ENCODE assay signal across 22 cellular contexts in the genomic region with DNA sequence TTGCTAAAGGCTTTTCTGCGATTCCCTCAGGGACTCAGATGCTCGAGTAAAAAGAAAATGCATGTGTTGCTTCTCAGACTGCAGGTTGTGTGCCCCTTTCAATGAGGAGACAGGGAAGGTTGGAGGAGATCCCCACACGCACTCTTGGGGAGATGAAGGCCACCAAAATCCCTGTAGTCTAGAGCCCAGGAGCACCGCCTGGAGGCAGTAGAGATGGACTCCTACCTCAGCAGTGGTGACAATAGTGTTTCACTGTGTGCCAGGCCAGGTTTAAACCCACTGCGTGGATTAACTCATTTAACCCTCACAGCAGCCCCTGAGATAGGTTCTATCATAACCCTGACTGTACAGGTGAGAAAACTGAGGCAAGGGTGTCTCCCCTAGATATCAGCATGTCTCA. TPM values are rescaled to one million over a fixed set of nuclear protein-coding genes. Genes with fewer than 3 reads are reported as not detected.
DNase-seq lines count a peak whose midpoint lies in the region; ATAC-seq, FAIRE-seq and TF ChIP-seq lines count a peak whose summit lies in the region.
"Had no signal": no experiment of that assay in that cellular context is flagged by ENCODE, and none has a peak within 500 bp of the region (broad histone marks: within the 10 kb centered on the region; RNA-seq: fewer than 3 reads in every experiment).

No MANE protein-coding gene starts in this region.

- FAIRE-seq in K562 (lab: Jason Lieb, UNC), result no peak
- FAIRE-seq: A204.1, G401.6, GM12892, H54 had no signal

- H3K79me2 ChIP-seq in GM23338 (replicated peaks; ENCODE audit: insufficient read depth) (no peaks in the 10 kb centered on the region), K562 (ENCODE audit: control insufficient read depth, insufficient read depth, low read length) (no peaks in the 10 kb centered on the region)

- TF ChIP-seq CTCF in GM23338 (conservative IDR thresholded peaks at IDR 0.05; ENCODE audit: low read depth in 2 of 2) (peak; percentile 37 to 69; a peak in 3 of 4 replicates), K562 (IDR thresholded peaks at IDR 0.05 in 2 of 3, conservative IDR thresholded peaks at IDR 0.05 in 1 of 3; ENCODE audit: insufficient read depth in 2 of 3, low read depth in 1 of 3, low read length in 3 of 3) (peak in 2 of 3 experiments; percentile 9 to 25; a peak in 2 of 6 replicates), heart left ventricle (IDR thresholded peaks at IDR 0.05) (no peak)

- no peak overlapping the region for H3K4me3 ChIP-seq in GM23338
- H3K4me3 ChIP-seq in K562, result no peak overlapping the region
- no peak overlapping the region for H3K4me3 ChIP-seq in heart left ventricle
- H3K4me3 ChIP-seq: BLaER1, GM23248, HAP-1 had no signal

- 0 out of 2 replicates have a peak, but pooled peaks cover under 1% of the 10 kb centered on the region for H3K9me2 ChIP-seq in GM23338 (ENCODE audit: insufficient read depth)

- peak; percentile 82 for ATAC-seq in GM23338
- ATAC-seq in K562, result no peak
- no peak for ATAC-seq in HG03196 (IDR thresholded peaks at IDR 0.05; ENCODE audit: unreplicated experiment)
- no peak for ATAC-seq in HG03460 (IDR thresholded peaks at IDR 0.05; ENCODE audit: unreplicated experiment)
- ATAC-seq in heart left ventricle, result no peak
- ATAC-seq: CD8-positive, alpha-beta T cell had no signal

- H3K9me3 Mint-ChIP-seq in GM23338, result no peaks in the 10 kb centered on the region
- H3K9me3 Mint-ChIP-seq: CD4-positive, CD25-positive, alpha-beta regulatory T cell; CD8-positive, alpha-beta T cell had no signal

- H3K27ac ChIP-seq in GM23338 (ENCODE audit: low read depth), result no peak overlapping the region
- no peak overlapping the region for H3K27ac ChIP-seq in K562 (ENCODE audit: extremely low read depth, low read depth, low read length)
- no peak overlapping the region for H3K27ac ChIP-seq in heart left ventricle
- H3K27ac ChIP-seq: 22Rv1, BLaER1, C4-2B, GM23248 had no signal

- intact Hi-C loops in K562 (cut with micrococcal nuclease), result loop anchor here (10.0 kb wide), 1 partner anchor 46 kb away; no protein-coding TSS in a partner anchor
- intact Hi-C loops in heart left ventricle (cut with DNase I), result no loop called here

- H3K4me1 ChIP-seq in GM23338 (ENCODE audit: insufficient read depth) (0 out of 2 replicates have a peak, but pooled peaks cover 9% of the 10 kb centered on the region), K562 (replicated peaks in 1 of 2; ENCODE audit: control insufficient read depth in 2 of 2, insufficient read depth in 2 of 2, low read length in 2 of 2) (peaks cover 3 to 11% of the 10 kb centered on the region in 2 experiments; a peak in 3 of 5 replicates), heart left ventricle (no peaks in the 10 kb centered on the region)
- H3K4me1 ChIP-seq: BLaER1, Caco-2, HAP-1 had no signal

- TF ChIP-seq EP300 in K562 (IDR thresholded peaks at IDR 0.05; ENCODE audit: low read length), result no peak

- TF ChIP-seq POLR2A in K562 (conservative IDR thresholded peaks at IDR 0.05), result no peak
- no peak for TF ChIP-seq POLR2A in heart left ventricle (IDR thresholded peaks at IDR 0.05)

- H3K27me3 Mint-ChIP-seq in GM23338 (ENCODE audit: insufficient read depth, low read depth, poor library complexity), result peaks cover 16% of the 10 kb centered on the region

- no peaks in the 10 kb centered on the region; the same call in 2 of the 3 replicates for H3K36me3 Mint-ChIP-seq in GM23338 (ENCODE audit: low read depth)
- H3K36me3 Mint-ChIP-seq: CD4-positive, CD25-positive, alpha-beta regulatory T cell; CD8-positive, alpha-beta T cell had no signal

- H3K4me3 Mint-ChIP-seq in GM23338, result no peak overlapping the region
- H3K4me3 Mint-ChIP-seq: B cell; CD4-positive, CD25-positive, alpha-beta regulatory T cell; CD8-positive, alpha-beta T cell had no signal

- H2AFZ ChIP-seq in GM23338 (no peak overlapping the region), K562 (ENCODE audit: low read depth, low read length) (no peak overlapping the region)
- H2AFZ ChIP-seq: GM23248 had no signal

- H3F3A ChIP-seq in GM23338 (replicated peaks; ENCODE audit: low read depth), result no peaks in the 10 kb centered on the region

- H4K20me1 ChIP-seq in GM23338 (replicated peaks; ENCODE audit: insufficient read depth), result no peaks in the 10 kb centered on the region
- H4K20me1 ChIP-seq in K562 (replicated peaks; ENCODE audit: control insufficient read depth, insufficient read depth, low read length), result no peaks in the 10 kb centered on the region; the same call in 1 of the 2 replicates
- H4K20me1 ChIP-seq: BLaER1 had no signal

- peak; percentile 60 for DNase-seq in GM23338 (ENCODE audit: low spot score)
- no peak for DNase-seq in K562 (ENCODE audit: extremely low read depth in 1 of 4, low spot score in 3 of 4)
- peak; percentile 52 for DNase-seq in iPS-NIHi7 (ENCODE audit: extremely low spot score)
- no peak for DNase-seq in heart left ventricle
- DNase-seq: Caco-2; CD4-positive, CD25-positive, alpha-beta regulatory T cell; CD8-positive, alpha-beta T cell; DMS153; DND-41; GM23248 had no signal

- no peak for TF ChIP-seq RAD21 in K562 (CRISPR knock-in tag; conservative IDR thresholded peaks at IDR 0.05 in 1 of 2, IDR thresholded peaks at IDR 0.05 in 1 of 2)

- H3K27me3 ChIP-seq in GM23338 (ENCODE audit: insufficient read depth) (no peaks in the 10 kb centered on the region), K562 (ENCODE audit: control insufficient read depth in 2 of 2, insufficient read depth in 2 of 2, low read length in 2 of 2) (peaks cover 9 to 49% of the 10 kb centered on the region in 2 experiments; a peak in 4 of 5 replicates), heart left ventricle (peaks cover 0 to 35% (median 3%) of the 10 kb centered on the region in 9 donors)
- H3K27me3 ChIP-seq: BLaER1 had no signal

- 3% methylated on average over 5 of the region's 5 CpGs for WGBS in K562 (ENCODE audit: insufficient coverage, low coverage, missing lambda C conversion rate)
- 81 to 89% (median 87%) methylated on average over 5 of the region's 5 CpGs for WGBS in heart left ventricle, 4 donors

- no peaks in the 10 kb centered on the region for H3K9me3 ChIP-seq in K562 (replicated peaks; ENCODE audit: control insufficient read depth, insufficient read depth, low read depth, low read length)
- H3K9me3 ChIP-seq in heart left ventricle, result no peaks in the 10 kb centered on the region
- H3K9me3 ChIP-seq: BLaER1, Caco-2, HAP-1 had no signal

- H3K36me3 ChIP-seq in GM23338 (ENCODE audit: insufficient read depth) (no peaks in the 10 kb centered on the region), K562 (ENCODE audit: control insufficient read depth, insufficient read depth, low read length) (no peaks in the 10 kb centered on the region), heart left ventricle (no peaks in the 10 kb centered on the region)
- H3K36me3 ChIP-seq: BLaER1, HAP-1 had no signal

- H3K9me1 ChIP-seq in K562 (ENCODE audit: control insufficient read depth, insufficient read depth, low read length), result no peaks in the 10 kb centered on the region

- no peak overlapping the region for H3K9ac ChIP-seq in K562 (ENCODE audit: insufficient read depth in 1 of 2, low read depth in 2 of 2, low read length in 2 of 2)
- H3K9ac ChIP-seq: BLaER1, GM23248 had no signal

- H3K4me1 Mint-ChIP-seq in GM23338, result peaks cover 29% of the 10 kb centered on the region
- H3K4me1 Mint-ChIP-seq: CD4-positive, CD25-positive, alpha-beta regulatory T cell had no signal

- H3K27ac Mint-ChIP-seq in GM23338, result no peak overlapping the region
- H3K27ac Mint-ChIP-seq: B cell; CD8-positive, alpha-beta T cell had no signal

- BruUV-seq in K562 (replicated peaks; lab: Mats Ljungman, UMichigan), result no TSS peak

- H3K4me2 ChIP-seq in GM23338 (no peak overlapping the region), K562 (ENCODE audit: insufficient read depth, low read length) (no peak overlapping the region)
- H3K4me2 ChIP-seq: BLaER1 had no signal

- POLR2A ChIA-PET in K562 (lab: Yijun Ruan, JAX), result interaction anchor here (0.6 kb wide), 1 partner anchor 20 kb away, joined by 3 read pairs; no protein-coding TSS in a partner anchor

- in situ Hi-C loops in K562 (cut with MboI), result no loop called here

- CTCF ChIA-PET in K562 (lab: Yijun Ruan, JAX; ENCODE audit: low intra/inter-chr PET ratio), result no interaction called here

RNA-seq across cellular contexts. Expression of gene MEGF11, which starts 15.2 kb away (rescaled TPM):
- total RNA-seq in GM23338 (2014; rRNA removed; shearing (Covaris generic)), result 1.3 and 2.4 TPM in 2 replicates
- polyA plus RNA-seq in GM23338 (2016; fragmentation: Nextera tagmentation; extraction: Ambion mirVana), result 1.1 and 1.9 TPM in 2 replicates
- total RNA-seq in K562 (2011; cell fraction: chromatin; rRNA removed; ENCODE audit: low replicate concordance), result 0.26 TPM in 1 of 2 replicates, not detected in the other
- 0.66 TPM in 1 of 2 replicates, not detected in the other for total RNA-seq in K562 (2011; cell fraction: nucleolus; rRNA removed)
- 0.46 TPM in 1 of 2 replicates, not detected in the other for total RNA-seq in K562 (2011; cell fraction: nucleoplasm; rRNA removed)
- not detected in 2 replicates for total RNA-seq in K562 (2014; rRNA removed)
- not detected in 2 replicates for total RNA-seq in K562 (2014; rRNA removed; fragmentation: Illumina TruSeq; extraction: Trizol)
- total RNA-seq in K562 (2015; rRNA removed; fragmentation: Illumina TruSeq; extraction: Trizol), result not detected in 2 replicates
- not detected in 2 replicates for total RNA-seq in K562 (2021)
- not detected in 2 replicates for polyA plus RNA-seq in K562 (2011; rRNA removed)
- polyA plus RNA-seq in K562 (2011; cell fraction: cytosol; rRNA removed), result 0.18 TPM in 1 of 2 replicates, not detected in the other
- not detected in 2 replicates for polyA plus RNA-seq in K562 (2011; cell fraction: nucleus; rRNA removed)
- polyA plus RNA-seq in K562 (2012), result 0.44 and 1.9 TPM in 2 replicates
- polyA plus RNA-seq in K562 (2014; fragmentation: Illumina TruSeq; extraction: Trizol), result not detected in 2 replicates
- polyA plus RNA-seq in K562 (2014; fragmentation: Nextera tagmentation; extraction: Ambion mirVana), result under 1 TPM; 0.06 to 0.20 TPM
- 0.23 TPM in 1 of 2 replicates, not detected in the other for polyA plus RNA-seq in K562 (2014; rRNA removed)
- not detected in 2 replicates for polyA minus RNA-seq in K562 (2011; rRNA and poly(A)+ RNA removed)
- polyA minus RNA-seq in K562 (2011; cell fraction: cytosol; rRNA and poly(A)+ RNA removed), result not detected in 2 replicates
- 0.44 TPM in 1 of 2 replicates, not detected in the other for polyA minus RNA-seq in K562 (2011; cell fraction: nucleus; rRNA and poly(A)+ RNA removed)
- not detected for total RNA-seq in heart left ventricle
- under 1 TPM in 1 of 2 donors, not detected in 1; 0.07 TPM for polyA plus RNA-seq in heart left ventricle
- total RNA-seq: CD4-positive, CD25-positive, alpha-beta regulatory T cell; CD8-positive, alpha-beta T cell; GM23248 had no signal
- polyA plus RNA-seq: AG04450 had no signal

RNA-seq across cellular contexts. Expression of gene DIS3L, which starts 55.0 kb away (rescaled TPM):
- total RNA-seq in GM23338 (2014; rRNA removed; shearing (Covaris generic)), result 21.8 and 35.7 TPM in 2 replicates
- polyA plus RNA-seq in GM23338 (2016; fragmentation: Nextera tagmentation; extraction: Ambion mirVana) (7.1 and 8.9 TPM in 2 replicates), K562 (2011; rRNA removed) (19.8 and 34.6 TPM in 2 replicates), K562 (2014; fragmentation: Illumina TruSeq; extraction: Trizol) (16.4 and 19.4 TPM in 2 replicates), K562 (2014; fragmentation: Nextera tagmentation; extraction: Ambion mirVana) (1 to 10 TPM; 5.9 to 6.4 TPM), K562 (2014; rRNA removed) (15.1 and 15.3 TPM in 2 replicates), heart left ventricle (10 to 100 TPM; 13.0 to 16.0 TPM)
- 20.0 and 41.6 TPM in 2 replicates for total RNA-seq in K562 (2011; cell fraction: chromatin; rRNA removed; ENCODE audit: low replicate concordance)
- 15.7 and 16.5 TPM in 2 replicates for total RNA-seq in K562 (2011; cell fraction: nucleolus; rRNA removed)
- 16.1 and 17.0 TPM in 2 replicates for total RNA-seq in K562 (2011; cell fraction: nucleoplasm; rRNA removed)
- total RNA-seq in K562 (2014; rRNA removed) (11.8 and 16.2 TPM in 2 replicates), K562 (2014; rRNA removed; fragmentation: Illumina TruSeq; extraction: Trizol) (25.0 and 25.4 TPM in 2 replicates), K562 (2015; rRNA removed; fragmentation: Illumina TruSeq; extraction: Trizol) (25.4 and 25.6 TPM in 2 replicates), K562 (2021) (16.6 and 16.9 TPM in 2 replicates), heart left ventricle (10 to 100 TPM; 26.7 to 62.5 (median 35.7) TPM)
- 6.5 and 11.5 TPM in 2 replicates for polyA plus RNA-seq in K562 (2011; cell fraction: cytosol; rRNA removed)
- 7.7 and 9.5 TPM in 2 replicates for polyA plus RNA-seq in K562 (2011; cell fraction: nucleus; rRNA removed)
- 13.2 and 20.8 TPM in 2 replicates for polyA plus RNA-seq in K562 (2012)
- polyA minus RNA-seq in K562 (2011; rRNA and poly(A)+ RNA removed), result 77.1 and 80.9 TPM in 2 replicates
- polyA minus RNA-seq in K562 (2011; cell fraction: cytosol; rRNA and poly(A)+ RNA removed), result 9.5 and 21.1 TPM in 2 replicates
- 11.8 and 20.4 TPM in 2 replicates for polyA minus RNA-seq in K562 (2011; cell fraction: nucleus; rRNA and poly(A)+ RNA removed)

Comparison
In these comparisons a context has a peak if more than half of its experiments do, and no peak if none do; other contexts are left out.
1. DNase-seq: peak in GM23338 (single experiment) and iPS-NIHi7 (single experiment); none in K562 (0 of 4) and heart left ventricle (0 of 5).
2. CTCF ChIP-seq: peak in GM23338 (2 of 2) and K562 (2 of 3); none in heart left ventricle (0 of 12).